ENCODE assay signal across 8 cellular contexts in the genomic region with DNA sequence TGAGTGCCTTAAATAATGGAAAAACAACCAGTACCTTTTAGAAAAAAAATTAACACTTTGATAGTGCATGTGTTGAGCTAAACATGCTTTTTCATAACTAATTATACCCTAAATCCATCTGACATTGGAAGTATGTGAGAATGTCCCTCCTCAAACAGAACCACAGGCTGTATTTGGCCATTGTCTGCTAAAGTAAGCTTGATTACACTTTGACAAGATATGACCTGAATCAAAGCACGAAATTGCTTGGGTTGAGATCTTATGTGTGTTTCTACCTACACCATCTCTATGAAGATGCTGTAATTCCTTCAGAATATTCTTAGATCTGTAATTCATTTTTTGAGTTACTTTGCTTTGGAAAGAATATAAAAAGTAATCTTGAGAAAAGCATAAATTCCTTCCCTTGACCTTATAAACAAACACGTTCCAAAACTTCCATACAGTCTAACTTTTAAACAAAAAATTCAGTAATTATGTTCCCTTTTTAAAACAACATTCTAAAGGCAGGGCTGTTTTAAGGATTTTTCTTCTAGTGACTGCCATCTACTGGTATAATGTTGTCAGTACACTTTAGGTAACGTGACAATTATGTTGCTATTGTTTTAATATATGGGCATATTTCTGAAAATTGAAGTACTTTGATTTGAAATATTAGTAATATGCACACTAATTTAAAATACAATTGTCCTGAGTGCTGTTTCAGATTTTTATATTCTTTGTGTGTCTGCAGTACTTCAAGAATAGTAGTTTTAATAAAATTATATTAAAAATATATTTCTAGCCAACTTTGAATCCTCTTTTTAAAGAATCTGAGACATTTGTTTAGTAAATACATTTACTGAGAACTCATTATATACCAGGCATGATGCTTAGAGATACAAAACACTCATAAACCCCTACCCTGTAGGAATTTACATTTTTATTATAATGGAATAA. TPM values are rescaled to one million over a fixed set of nuclear protein-coding genes. Genes with fewer than 3 reads are reported as not detected.
DNase-seq lines count a peak whose midpoint lies in the region; ATAC-seq and TF ChIP-seq lines count a peak whose summit lies in the region.

No MANE protein-coding gene starts in this region.

- ATAC-seq in HG03558 (IDR thresholded peaks at IDR 0.05; ENCODE audit: extremely low read depth, unreplicated experiment) (peak; percentile 67), sciatic nerve (peak; percentile 58)

- peak; percentile 45 for DNase-seq in SIG-M5 treated with dmso at 0.1 percent for 504 hours (lab: John Stamatoyannopoulos, UW; ENCODE audit: unreplicated experiment)
- no peak for DNase-seq in SIG-M5 (lab: John Stamatoyannopoulos, UW)
- peak; percentile 59 for DNase-seq in RKO (ENCODE audit: low spot score)
- peak; percentile 64 for DNase-seq in fibroblast of pulmonary artery (ENCODE audit: low read depth)
- no peak for DNase-seq in sciatic nerve (ENCODE audit: low spot score)
- DNase-seq in activated CD4-positive, alpha-beta T cell treated with anti-CD3 and anti-CD28 coated beads for 1 hour, result no peak
- DNase-seq in stimulated activated CD4-positive, alpha-beta T cell treated with anti-CD3 and anti-CD28 coated beads, Interleukin-12 subunit alpha, Interleukin-12 subunit beta, amount 100 ng/mL, for 4 hours, result no peak

- TF ChIP-seq CTCF in fibroblast of pulmonary artery (IDR thresholded peaks at IDR 0.05; ENCODE audit: low read length, missing control alignments), result peak; percentile 62

- H3K4me3 ChIP-seq in fibroblast of pulmonary artery (replicated peaks; ENCODE audit: low read depth, low read length), result no peak overlapping the region

- intact Hi-C loops in sciatic nerve (cut with DNase I), result no loop called here

RNA-seq across cellular contexts. Expression of a gene that starts 20.9 kb away (rescaled TPM):
- 208 TPM for total RNA-seq in sciatic nerve

Comparison
In these comparisons a context has a peak if more than half of its experiments do, and no peak if none do; other contexts are left out.
1. DNase-seq: peak in SIG-M5 treated with dmso at 0.1 percent for 504 hours (single experiment), RKO (single experiment) and fibroblast of pulmonary artery (single experiment); none in SIG-M5 (single experiment), sciatic nerve (single experiment), activated CD4-positive, alpha-beta T cell treated with anti-CD3 and anti-CD28 coated beads for 1 hour (single experiment) and stimulated activated CD4-positive, alpha-beta T cell treated with anti-CD3 and anti-CD28 coated beads, Interleukin-12 subunit alpha, Interleukin-12 subunit beta, amount 100 ng/mL, for 4 hours (single experiment).